Comparison of ENCODE assay signal across 29 cellular contexts in the genomic region with DNA sequence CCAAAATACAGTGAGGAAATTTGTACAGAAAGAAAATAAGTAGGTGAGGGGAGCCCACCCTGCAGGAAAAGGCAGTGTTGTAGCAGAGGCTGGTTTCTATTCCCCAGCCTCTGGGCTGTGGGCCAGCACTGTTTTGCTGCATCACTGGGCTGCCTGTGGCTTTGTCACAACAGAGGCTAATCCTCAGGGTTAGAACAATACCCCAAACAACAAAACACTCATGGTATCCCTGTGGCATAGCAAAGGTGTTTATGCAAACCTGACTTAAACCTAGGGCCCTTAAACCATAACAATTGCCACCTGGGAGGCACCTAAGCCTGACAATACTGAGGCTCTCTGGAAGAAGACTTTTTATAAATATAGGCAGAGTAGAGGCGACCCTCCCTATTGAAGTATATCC.
DNase-seq lines count a peak whose midpoint lies in the region; ATAC-seq lines count a peak whose summit lies in the region.
"Had no signal": no experiment of that assay in that cellular context is flagged by ENCODE, and none has a peak within 500 bp of the region (broad histone marks: within the 10 kb centered on the region; RNA-seq: fewer than 3 reads in every experiment).

No MANE protein-coding gene starts in this region.

- H3K9me3 ChIP-seq in HUES6 (ENCODE audit: control insufficient read depth, insufficient read depth, low read depth, low read length) (peaks cover 4% of the 10 kb centered on the region; the same call in 1 of the 2 replicates), iPS-18a (ENCODE audit: control insufficient read depth, low read depth, low read length) (no peaks in the 10 kb centered on the region)
- H3K9me3 ChIP-seq: A549, ascending aorta, esophagus squamous epithelium, right lobe of liver, upper lobe of left lung had no signal

- H3K27me3 ChIP-seq in HUES6 (ENCODE audit: control insufficient read depth, insufficient read depth, low read length) (peaks cover 37% of the 10 kb centered on the region), iPS-18a (ENCODE audit: control insufficient read depth, insufficient read depth, low read length) (peaks cover 45% of the 10 kb centered on the region)
- H3K27me3 ChIP-seq: ascending aorta, esophagus squamous epithelium, hepatocyte, right lobe of liver, upper lobe of left lung had no signal

- DNase-seq in COR-L47 (lab: John Stamatoyannopoulos, UW) (peak; percentile 75), astrocyte of the hippocampus (ENCODE audit: low read depth, low spot score) (peak; percentile 20), NCI-H1694 (lab: John Stamatoyannopoulos, UW) (no peak)
- DNase-seq: activated CD4-positive, alpha-beta T cell treated with anti-CD3 and anti-CD28 coated beads for 4 hours; activated CD8-positive, alpha-beta memory T cell treated with anti-CD3 and anti-CD28 coated beads for 24 hours; activated effector memory CD4-positive, alpha-beta T cell treated with anti-CD3 and anti-CD28 coated beads, Interleukin-2, amount 50 U/mL, for 16 hours; activated naive CD8-positive, alpha-beta T cell treated with anti-CD3 and anti-CD28 coated beads for 36 hours; esophagus squamous epithelium; foreskin melanocyte; kidney; MM.1S; NCI-H524 treated with DMSO at 0.1 percent for 48 hours; nephron progenitor cell; right lobe of liver; stimulated activated CD4-positive, alpha-beta T cell treated with anti-CD3 and anti-CD28 coated beads, Interleukin-12 subunit alpha, Interleukin-12 subunit beta, amount 100 ng/mL, for 4 hours; stimulated activated CD4-positive, alpha-beta T cell treated with anti-CD3 and anti-CD28 coated beads, Interleukin-4, amount 100 ng/mL, for 4 hours; upper lobe of left lung had no signal

- no peak overlapping the region for H3K9ac ChIP-seq in HUES6 (ENCODE audit: low read length)
- H3K9ac ChIP-seq in iPS-18a (ENCODE audit: low read length), result peak overlapping the region; percentile 1
- H3K9ac ChIP-seq: KMS-11, parathyroid adenoma had no signal

- ATAC-seq in GM19023 (IDR thresholded peaks at IDR 0.05; ENCODE audit: unreplicated experiment) (no peak), HG03025 (IDR thresholded peaks at IDR 0.05; ENCODE audit: low FRiP score, unreplicated experiment) (no peak), HG02938 (IDR thresholded peaks at IDR 0.05; ENCODE audit: unreplicated experiment) (no peak)
- ATAC-seq: A549; right lobe of liver; stimulated activated memory B cell treated with anti-CD40 and anti-IgM and Interleukin-4, amounts not matched to agents 10 μg/mL and 1 μg/mL and 100 μg/mL, for 72 hours had no signal

- no peaks in the 10 kb centered on the region for H3K36me3 ChIP-seq in HUES6 (ENCODE audit: control insufficient read depth, insufficient read depth, low read length)
- H3K36me3 ChIP-seq in iPS-18a (ENCODE audit: control insufficient read depth, low read depth, low read length), result no peaks in the 10 kb centered on the region
- H3K36me3 ChIP-seq: ascending aorta, esophagus squamous epithelium, right lobe of liver, upper lobe of left lung had no signal

- H3K4me3 ChIP-seq in HUES6 (ENCODE audit: low read depth, low read length), result peak overlapping the region; percentile 17; the same call in 1 of the 2 replicates
- H3K4me3 ChIP-seq in iPS-18a (ENCODE audit: low read length), result no peak overlapping the region
- H3K4me3 ChIP-seq: A549, ascending aorta, esophagus squamous epithelium, hepatocyte, lung, right lobe of liver, upper lobe of left lung had no signal

- no peak overlapping the region for H3K27ac ChIP-seq in HUES6 (ENCODE audit: low read depth, low read length)
- no peak overlapping the region for H3K27ac ChIP-seq in iPS-18a (ENCODE audit: low read length)
- H3K27ac ChIP-seq: A549, ascending aorta, esophagus squamous epithelium, hepatocyte, KMS-11, parathyroid adenoma, right lobe of liver, upper lobe of left lung had no signal

- H3K4me1 ChIP-seq in HUES6 (ENCODE audit: control insufficient read depth, insufficient read depth, low read length) (peaks cover 25% of the 10 kb centered on the region), iPS-18a (ENCODE audit: control insufficient read depth, low read depth, low read length) (peaks cover 22% of the 10 kb centered on the region)
- H3K4me1 ChIP-seq: A549, ascending aorta, esophagus squamous epithelium, parathyroid adenoma, right lobe of liver, upper lobe of left lung had no signal
